ENCODE assay signal across 14 cellular contexts in the genomic region with DNA sequence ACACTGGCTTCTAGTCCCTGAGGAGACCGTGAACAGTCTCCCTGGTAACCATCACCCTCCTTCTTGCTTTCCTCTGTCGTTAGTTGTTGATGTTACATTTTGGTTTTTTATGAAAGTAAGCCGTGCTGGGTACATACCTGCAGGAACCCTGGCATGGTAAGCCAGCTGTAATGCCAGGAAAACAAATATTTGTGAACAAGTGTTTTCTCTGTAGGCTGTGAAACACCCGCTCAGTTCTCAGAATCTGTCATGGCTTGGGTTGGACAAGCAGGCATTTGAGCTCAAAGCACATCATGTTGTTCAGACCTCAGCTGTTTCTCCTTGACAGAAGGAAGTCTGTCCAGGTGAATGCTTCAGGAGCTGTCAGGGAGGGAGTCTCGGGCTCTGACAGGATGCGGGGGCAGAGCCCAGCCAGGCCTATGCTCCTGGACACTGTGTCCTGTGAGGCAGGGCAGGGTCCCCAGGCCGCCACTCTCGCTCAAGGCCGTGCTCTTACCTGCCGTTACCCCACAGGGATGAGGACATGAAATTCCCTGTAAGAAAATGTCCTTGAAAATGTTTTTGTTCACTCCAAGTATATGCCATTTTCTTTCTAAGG.
DNase-seq lines count a peak whose midpoint lies in the region; ATAC-seq, FAIRE-seq and TF ChIP-seq lines count a peak whose summit lies in the region.
"Had no signal": no experiment of that assay in that cellular context is flagged by ENCODE, and none has a peak within 500 bp of the region (broad histone marks: within the 10 kb centered on the region; RNA-seq: fewer than 3 reads in every experiment).

No MANE protein-coding gene starts in this region.

- H3K36me3 ChIP-seq in OCI-LY3 (replicated peaks; ENCODE audit: low read depth, low read length), result no peaks in the 10 kb centered on the region
- H3K36me3 ChIP-seq in spleen, result peaks cover 0 to 9% (median 0%) of the 10 kb centered on the region in 6 donors
- peaks cover 5% of the 10 kb centered on the region for H3K36me3 ChIP-seq in osteoblast (ENCODE audit: insufficient read depth, low read length)
- H3K36me3 ChIP-seq: BLaER1 treated with 17β-estradiol and CSF1 and Interleukin-3, amounts not matched to agents 10 nM and 100 nM; HAP-1 had no signal

- no peak overlapping the region for H3K4me3 ChIP-seq in OCI-LY3 (ENCODE audit: low read length)
- H3K4me3 ChIP-seq in spleen, result no peak overlapping the region
- H3K4me3 ChIP-seq in osteoblast (ENCODE audit: insufficient read depth, low read length), result no peak overlapping the region
- H3K4me3 ChIP-seq: BLaER1 treated with 17β-estradiol and CSF1 and Interleukin-3, amounts not matched to agents 10 nM and 100 nM; HAP-1 had no signal

- H3K9me3 ChIP-seq in OCI-LY3 (ENCODE audit: insufficient read depth, low read length) (no peaks in the 10 kb centered on the region), spleen (no peaks in the 10 kb centered on the region), osteoblast (ENCODE audit: low read depth, low read length) (no peaks in the 10 kb centered on the region)
- H3K9me3 ChIP-seq: BLaER1 treated with 17β-estradiol and CSF1 and Interleukin-3, amounts not matched to agents 10 nM and 100 nM; HAP-1 had no signal

- H3K4me2 ChIP-seq in OCI-LY3 (ENCODE audit: low read length) (0 out of 2 replicates have a peak overlapping the region, but pooled peaks have one; percentile 83), osteoblast (ENCODE audit: insufficient read depth, low read length) (no peak overlapping the region)

- TF ChIP-seq POLR2A in spleen (IDR thresholded peaks at IDR 0.05), result no peak

- H4K20me1 ChIP-seq in OCI-LY3 (ENCODE audit: insufficient read depth, low read length) (no peaks in the 10 kb centered on the region), osteoblast (ENCODE audit: insufficient read depth, low read length) (no peaks in the 10 kb centered on the region)
- H4K20me1 ChIP-seq: BLaER1 treated with 17β-estradiol and CSF1 and Interleukin-3, amounts not matched to agents 10 nM and 100 nM had no signal

- WGBS in spleen, 5 donors, result 83 to 91% (median 88%) methylated on average over 10 of the region's 10 CpGs

- H3K79me2 ChIP-seq in OCI-LY3 (ENCODE audit: low read length), result no peaks in the 10 kb centered on the region
- H3K79me2 ChIP-seq in osteoblast (ENCODE audit: insufficient read depth, low read length), result no peaks in the 10 kb centered on the region

- no peak for DNase-seq in GM18507 (ENCODE audit: extremely low spot score, insufficient read length, low read depth)
- DNase-seq in left lobe of liver (ENCODE audit: low spot score), result no peak
- DNase-seq in spleen, result no peak
- DNase-seq in HCEC 1CT, result no peak
- DNase-seq in osteoblast (ENCODE audit: insufficient read length, low spot score, missing footprints), result no peak
- no peak for DNase-seq in activated T-cell treated with anti-CD3 and anti-CD28 coated beads for 4 hours
- DNase-seq: activated CD4-positive, alpha-beta T cell treated with anti-CD3 and anti-CD28 coated beads for 1 hour; DND-41; naive thymus-derived CD8-positive, alpha-beta T cell; T-helper 17 cell had no signal

- FAIRE-seq in GM18507 (lab: Jason Lieb, UNC), result peak; percentile 36

- intact Hi-C loops in spleen (cut with DNase I; ENCODE audit: low total_unique reads), result no loop called here

- H3K27ac ChIP-seq in OCI-LY3 (ENCODE audit: low read length), result no peak overlapping the region
- H3K27ac ChIP-seq in spleen, result peak overlapping the region in 6 of 8 donors; percentile 62 to 81 (median 72)
- H3K27ac ChIP-seq in osteoblast (ENCODE audit: low read depth, low read length), result no peak overlapping the region

- TF ChIP-seq CTCF in OCI-LY3 (IDR thresholded peaks at IDR 0.05; ENCODE audit: low read depth, low read length) (no peak), spleen (IDR thresholded peaks at IDR 0.05 in 8 of 11, conservative IDR thresholded peaks at IDR 0.05 in 3 of 11) (no peak), osteoblast (IDR thresholded peaks at IDR 0.05; ENCODE audit: extremely low read depth, low read depth, low read length) (no peak)

- peaks cover 29% of the 10 kb centered on the region for H3K4me1 ChIP-seq in OCI-LY3 (ENCODE audit: low read length)
- peaks cover 12 to 33% (median 25%) of the 10 kb centered on the region in 6 donors for H3K4me1 ChIP-seq in spleen
- peaks cover 14% of the 10 kb centered on the region for H3K4me1 ChIP-seq in osteoblast (ENCODE audit: insufficient read depth, low read length)

- peak; percentile 62 for ATAC-seq in left lobe of liver
- ATAC-seq: activated naive CD4-positive, alpha-beta T cell treated with anti-CD3 and anti-CD28 coated beads, Interleukin-2, amount 50 U/mL, for 72 hours; naive thymus-derived CD8-positive, alpha-beta T cell; T-helper 17 cell had no signal

- H3K27me3 ChIP-seq in OCI-LY3 (ENCODE audit: low read depth, low read length), result no peaks in the 10 kb centered on the region
- peaks cover 0 to 10% (median 0%) of the 10 kb centered on the region in 7 donors for H3K27me3 ChIP-seq in spleen (replicated peaks in 1 of 7)
- no peaks in the 10 kb centered on the region for H3K27me3 ChIP-seq in osteoblast (ENCODE audit: insufficient read depth, low read length)
- H3K27me3 ChIP-seq: BLaER1 treated with 17β-estradiol and CSF1 and Interleukin-3, amounts not matched to agents 10 nM and 100 nM had no signal

- H3K9ac ChIP-seq in OCI-LY3 (ENCODE audit: low read length), result no peak overlapping the region

- H2AFZ ChIP-seq in OCI-LY3 (ENCODE audit: low read depth, low read length), result no peak overlapping the region
- no peak overlapping the region for H2AFZ ChIP-seq in osteoblast (ENCODE audit: low read length)

Comparison
In these comparisons a context has a peak if more than half of its experiments do, and no peak if none do; other contexts are left out.
1. H3K27ac ChIP-seq: peak in spleen (6 of 8); none in OCI-LY3 (single experiment) and osteoblast (single experiment).